Comparison of ENCODE assay signal across 18 cellular contexts in genomic region chr2:191195021-191195420, GRCh38. TPM values are rescaled to one million over a fixed set of nuclear protein-coding genes. Genes with fewer than 3 reads are reported as not detected.
DNase-seq lines count a peak whose midpoint lies in the region; ATAC-seq and TF ChIP-seq lines count a peak whose summit lies in the region.
"Had no signal": no experiment of that assay in that cellular context is flagged by ENCODE, and none has a peak within 500 bp of the region (broad histone marks: within the 10 kb centered on the region; RNA-seq: fewer than 3 reads in every experiment).

No MANE protein-coding gene starts in this region.

- ATAC-seq in PC-3 (no peak; the same call in 1 of the 2 replicates), gastrocnemius medialis (no peak)
- no peak for ATAC-seq in stimulated activated effector memory CD8-positive, alpha-beta T cell treated with anti-CD3 and anti-CD28 coated beads, Interleukin-12 subunit alpha, Interleukin-12 subunit beta, amount 100 ng/mL, for 72 hours

- peaks cover 6% of the 10 kb centered on the region for H3K9me3 Mint-ChIP-seq in activated naive CD4-positive, alpha-beta T cell treated with anti-CD3 and anti-CD28 coated beads, Interleukin-2, amount 50 U/mL, for 24 hours
- H3K9me3 Mint-ChIP-seq in stimulated activated effector memory CD8-positive, alpha-beta T cell treated with anti-CD3 and anti-CD28 coated beads, Interleukin-12 subunit alpha, Interleukin-12 subunit beta, amount 100 ng/mL, for 72 hours = no peaks in the 10 kb centered on the region

- no peaks in the 10 kb centered on the region for H3K9me2 ChIP-seq in PC-3 (replicated peaks; ENCODE audit: low read length)

- in situ Hi-C loops in mammary epithelial cell (cut with MboI; ENCODE audit: low sequenced_read_pairs in 2 of 2) (no loop called here), gastrocnemius medialis (cut with MboI; ENCODE audit: low sequenced_read_pairs in 4 of 4) (no loop called here)

- no peak for DNase-seq in activated naive CD4-positive, alpha-beta T cell (lab: John Stamatoyannopoulos, UW)
- DNase-seq in PC-3 = peak; percentile 67
- no peak for DNase-seq in mammary epithelial cell
- no peak for DNase-seq in stimulated activated effector memory CD8-positive, alpha-beta T cell treated with anti-CD3 and anti-CD28 coated beads, Interleukin-12 subunit alpha, Interleukin-12 subunit beta, amount 100 ng/mL, for 72 hours (ENCODE audit: low spot score in 2 of 2)
- no peak for DNase-seq in gastrocnemius medialis
- DNase-seq in SKM-1 (lab: John Stamatoyannopoulos, UW; ENCODE audit: unreplicated experiment) = no peak
- DNase-seq in amniotic stem cell (lab: John Stamatoyannopoulos, UW) = no peak
- DNase-seq: activated CD4-positive, CD25-positive, alpha-beta regulatory T cell; effector CD8-positive, alpha-beta T cell; H7; MM.1S; naive B cell; NCI-H226; stimulated activated CD4-positive, alpha-beta T cell treated with anti-CD3 and anti-CD28 coated beads, Interleukin-2, amount 100 ng/mL, for 48 hours; substantia nigra had no signal

- H3F3A ChIP-seq in PC-3 (ENCODE audit: low read length, unreplicated experiment) = no peaks in the 10 kb centered on the region

- WGBS in mammary epithelial cell (ENCODE audit: low coverage, missing lambda C conversion rate) = 67% methylated on average over 1 of the region's 1 CpG

- CTCF ChIA-PET in PC-3 (lab: Charles Lee) = no interaction called here
- CTCF ChIA-PET in mammary epithelial cell (lab: Charles Lee; ENCODE audit: low non-redundant PET) = no interaction called here

- no peak for TF ChIP-seq POLR2A in gastrocnemius medialis (IDR thresholded peaks at IDR 0.05)

- no peaks in the 10 kb centered on the region for H3K27me3 Mint-ChIP-seq in activated naive CD4-positive, alpha-beta T cell treated with anti-CD3 and anti-CD28 coated beads, Interleukin-2, amount 50 U/mL, for 24 hours
- H3K27me3 Mint-ChIP-seq: naive B cell, progenitor cell of endocrine pancreas had no signal

- H3K4me1 Mint-ChIP-seq in activated naive CD4-positive, alpha-beta T cell treated with anti-CD3 and anti-CD28 coated beads, Interleukin-2, amount 50 U/mL, for 24 hours = peaks cover 54% of the 10 kb centered on the region
- H3K4me1 Mint-ChIP-seq in stimulated activated effector memory CD8-positive, alpha-beta T cell treated with anti-CD3 and anti-CD28 coated beads, Interleukin-12 subunit alpha, Interleukin-12 subunit beta, amount 100 ng/mL, for 72 hours = peaks cover 20% of the 10 kb centered on the region

- no peaks in the 10 kb centered on the region for H4K20me1 ChIP-seq in PC-3 (ENCODE audit: low read length)
- H4K20me1 ChIP-seq in mammary epithelial cell (ENCODE audit: insufficient read depth, low read length) = no peaks in the 10 kb centered on the region

- H3K9ac ChIP-seq in PC-3 (ENCODE audit: low read length) = no peak overlapping the region
- H3K9ac ChIP-seq in mammary epithelial cell (ENCODE audit: insufficient read depth, low read length) = no peak overlapping the region

- H3K4me2 ChIP-seq in PC-3 (ENCODE audit: low read length) = peak overlapping the region; percentile 27
- no peak overlapping the region for H3K4me2 ChIP-seq in mammary epithelial cell (ENCODE audit: insufficient read depth, low read depth, low read length)

- POLR2A ChIA-PET in PC-3 (lab: Charles Lee; ENCODE audit: unreplicated experiment) = no interaction called here

- no peaks in the 10 kb centered on the region for H3K36me3 ChIP-seq in PC-3 (ENCODE audit: low read depth, low read length)
- no peaks in the 10 kb centered on the region for H3K36me3 ChIP-seq in mammary epithelial cell (ENCODE audit: insufficient read depth, low read length)
- H3K36me3 ChIP-seq in gastrocnemius medialis = no peaks in the 10 kb centered on the region
- H3K36me3 ChIP-seq: vagina had no signal

- H3K79me2 ChIP-seq in PC-3 (ENCODE audit: low read length) = no peaks in the 10 kb centered on the region
- H3K79me2 ChIP-seq in mammary epithelial cell (ENCODE audit: insufficient read depth, low read length) = no peaks in the 10 kb centered on the region

- dilution Hi-C loops in mammary epithelial cell (cut with HindIII; ENCODE audit: low sequenced_read_pairs) = no loop called here

- H3K27ac ChIP-seq in PC-3 (ENCODE audit: low read length) = no peak overlapping the region
- H3K27ac ChIP-seq in mammary epithelial cell (ENCODE audit: insufficient read depth, low read depth, low read length) = peak overlapping the region; percentile 65
- no peak overlapping the region for H3K27ac ChIP-seq in gastrocnemius medialis
- H3K27ac ChIP-seq: vagina had no signal

- peak overlapping the region; percentile 98 for H3K27ac Mint-ChIP-seq in activated naive CD4-positive, alpha-beta T cell treated with anti-CD3 and anti-CD28 coated beads, Interleukin-2, amount 50 U/mL, for 24 hours
- peak overlapping the region; percentile 52 for H3K27ac Mint-ChIP-seq in stimulated activated effector memory CD8-positive, alpha-beta T cell treated with anti-CD3 and anti-CD28 coated beads, Interleukin-12 subunit alpha, Interleukin-12 subunit beta, amount 100 ng/mL, for 72 hours
- H3K27ac Mint-ChIP-seq: progenitor cell of endocrine pancreas had no signal

- no peaks in the 10 kb centered on the region for H3K9me3 ChIP-seq in PC-3 (ENCODE audit: low read length)
- no peaks in the 10 kb centered on the region for H3K9me3 ChIP-seq in mammary epithelial cell (replicated peaks; ENCODE audit: insufficient read depth, low read length)
- no peaks in the 10 kb centered on the region for H3K9me3 ChIP-seq in gastrocnemius medialis
- H3K9me3 ChIP-seq: vagina had no signal

- intact Hi-C loops in PC-3 (cut with micrococcal nuclease) (no loop called here), mammary epithelial cell (cut with micrococcal nuclease) (no loop called here), gastrocnemius medialis (cut with DNase I; ENCODE audit: low total_unique reads) (no loop called here)

- peak overlapping the region; percentile 57 for H3K4me3 Mint-ChIP-seq in activated naive CD4-positive, alpha-beta T cell treated with anti-CD3 and anti-CD28 coated beads, Interleukin-2, amount 50 U/mL, for 24 hours
- no peak overlapping the region for H3K4me3 Mint-ChIP-seq in stimulated activated effector memory CD8-positive, alpha-beta T cell treated with anti-CD3 and anti-CD28 coated beads, Interleukin-12 subunit alpha, Interleukin-12 subunit beta, amount 100 ng/mL, for 72 hours
- H3K4me3 Mint-ChIP-seq: naive B cell had no signal

- H3K4me1 ChIP-seq in PC-3 (ENCODE audit: insufficient read depth, low read length) (peaks cover 18% of the 10 kb centered on the region), mammary epithelial cell (ENCODE audit: insufficient read depth, low read length) (peaks cover 25% of the 10 kb centered on the region), gastrocnemius medialis (no peaks in the 10 kb centered on the region)
- H3K4me1 ChIP-seq: vagina had no signal

- no TSS peak for BruUV-seq in PC-3 (replicated peaks; lab: Mats Ljungman, UMichigan)
- BruUV-seq in mammary epithelial cell (replicated peaks; lab: Mats Ljungman, UMichigan) = no TSS peak

- no peak overlapping the region for H2AFZ ChIP-seq in PC-3 (ENCODE audit: low read length)
- H2AFZ ChIP-seq in mammary epithelial cell (ENCODE audit: low read depth, low read length) = peak overlapping the region; percentile 12

- H3K4me3 ChIP-seq in PC-3 (ENCODE audit: low read length) = no peak overlapping the region
- no peak overlapping the region for H3K4me3 ChIP-seq in mammary epithelial cell (replicated peaks in 1 of 3; ENCODE audit: insufficient read depth in 1 of 3, low read depth in 2 of 3, low read length in 3 of 3)
- H3K4me3 ChIP-seq in gastrocnemius medialis = no peak overlapping the region
- H3K4me3 ChIP-seq: vagina had no signal

- peaks cover 3% of the 10 kb centered on the region for H3K36me3 Mint-ChIP-seq in activated naive CD4-positive, alpha-beta T cell treated with anti-CD3 and anti-CD28 coated beads, Interleukin-2, amount 50 U/mL, for 24 hours
- peaks cover 5% of the 10 kb centered on the region for H3K36me3 Mint-ChIP-seq in stimulated activated effector memory CD8-positive, alpha-beta T cell treated with anti-CD3 and anti-CD28 coated beads, Interleukin-12 subunit alpha, Interleukin-12 subunit beta, amount 100 ng/mL, for 72 hours
- H3K36me3 Mint-ChIP-seq: naive B cell had no signal

- no peaks in the 10 kb centered on the region for H3K27me3 ChIP-seq in PC-3 (ENCODE audit: low read length)
- H3K27me3 ChIP-seq in mammary epithelial cell (ENCODE audit: insufficient read depth, low read length) = no peaks in the 10 kb centered on the region
- no peaks in the 10 kb centered on the region for H3K27me3 ChIP-seq in gastrocnemius medialis
- H3K27me3 ChIP-seq: vagina had no signal

- no peak for TF ChIP-seq CTCF in PC-3 (conservative IDR thresholded peaks at IDR 0.05; ENCODE audit: low read depth, low read length)
- no peak for TF ChIP-seq CTCF in mammary epithelial cell (conservative IDR thresholded peaks at IDR 0.05 in 1 of 2, IDR thresholded peaks at IDR 0.05 in 1 of 2; ENCODE audit: extremely low read depth in 1 of 2, insufficient read depth in 1 of 2, low read depth in 1 of 2, low read length in 2 of 2)
- no peak for TF ChIP-seq CTCF in gastrocnemius medialis (IDR thresholded peaks at IDR 0.05 in 4 of 5, conservative IDR thresholded peaks at IDR 0.05 in 1 of 5)

RNA-seq across cellular contexts. Expression of gene STAT4, which starts 44.2 kb away (rescaled TPM):
- total RNA-seq in PC-3 (2014; rRNA removed) (1.6 and 2.2 TPM in 2 replicates), mammary epithelial cell (1 to 10 TPM; 2.5 to 4.5 TPM), gastrocnemius medialis (1 to 10 TPM in 1 of 4 donors, under 1 TPM in 2, not detected in 1; 0.31 to 1.0 (median 0.73) TPM)
- 1.6 TPM for polyA plus RNA-seq in mammary epithelial cell
- 38.2 TPM for polyA minus RNA-seq in mammary epithelial cell

RNA-seq across cellular contexts. Expression of gene MYO1B, which starts 50.2 kb away (rescaled TPM):
- total RNA-seq in PC-3 (2014; rRNA removed) = 88.0 and 93.0 TPM in 2 replicates
- total RNA-seq in mammary epithelial cell = 100 to 1,000 TPM; 165 to 435 TPM
- polyA plus RNA-seq in mammary epithelial cell = 128 TPM
- 202 TPM for polyA minus RNA-seq in mammary epithelial cell
- total RNA-seq in gastrocnemius medialis = 10 to 100 TPM in 2 of 4 donors, 1 to 10 TPM in 2; 7.0 to 10.8 (median 10.0) TPM
